2 cellular contexts compared by ENCODE assay signal in the genomic region with DNA sequence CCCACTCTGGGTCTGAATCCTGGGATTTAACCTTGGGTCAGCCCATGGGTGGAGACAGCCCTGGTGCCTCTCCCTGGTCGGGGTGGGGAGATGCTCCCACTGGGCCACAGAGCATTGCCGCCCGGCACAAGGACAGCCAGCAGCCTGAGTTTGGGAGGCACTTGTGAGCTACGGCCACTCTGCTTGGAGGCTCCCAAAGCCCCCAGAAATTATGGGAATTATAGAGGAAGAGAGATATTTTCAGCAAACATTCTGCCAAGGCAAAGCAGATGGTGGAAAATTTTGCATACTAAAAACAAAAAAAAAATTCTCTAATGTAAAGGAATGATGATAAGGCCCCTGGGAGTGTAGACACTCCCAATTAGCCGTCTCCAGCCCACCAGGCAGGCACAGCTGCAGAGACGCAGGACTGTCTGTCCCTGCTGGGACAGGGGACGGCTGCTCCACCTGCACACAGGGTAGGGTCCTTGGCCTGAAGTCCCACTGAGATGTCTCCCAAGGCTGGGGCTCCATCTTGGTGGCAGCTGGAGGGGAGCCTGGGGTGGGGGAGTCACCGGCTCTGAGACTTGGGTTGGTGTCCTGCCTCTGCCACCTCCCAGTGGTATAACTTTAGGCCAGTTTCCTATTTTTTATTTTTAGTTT.
TF ChIP-seq lines count a peak whose summit lies in the region.

No MANE protein-coding gene starts in this region.

TF ChIP-seq in GM23338, 12 proteins besides CTCF, POLR2A, EP300 and RAD21:
- TF ChIP-seq CREB1 (CRISPR knock-in tag; IDR thresholded peaks at IDR 0.05; ENCODE audit: low read depth): no peak
- TF ChIP-seq ZNF331 (CRISPR knock-in tag; IDR thresholded peaks at IDR 0.05; ENCODE audit: low read depth): no peak
- TF ChIP-seq REST (IDR thresholded peaks at IDR 0.05; ENCODE audit: unreplicated experiment): no peak
- no peak for TF ChIP-seq POLR2AphosphoS5 (IDR thresholded peaks at IDR 0.05; ENCODE audit: low read depth)
- no peak for TF ChIP-seq EZH2phosphoT487 (IDR thresholded peaks at IDR 0.05; ENCODE audit: unreplicated experiment)
- no peak for TF ChIP-seq EZH2 (IDR thresholded peaks at IDR 0.05; ENCODE audit: low read depth, unreplicated experiment)
- no peak for TF ChIP-seq STAT1 (IDR thresholded peaks at IDR 0.05; ENCODE audit: unreplicated experiment)
- no peak for TF ChIP-seq JUNB (IDR thresholded peaks at IDR 0.05; ENCODE audit: unreplicated experiment)

TF ChIP-seq in H1, 55 proteins besides CTCF, POLR2A, EP300 and RAD21:
- TF ChIP-seq SIN3A (conservative IDR thresholded peaks at IDR 0.05 in 1 of 2, IDR thresholded peaks at IDR 0.05 in 1 of 2; ENCODE audit: low read depth in 1 of 2, low read length in 2 of 2) (no peak), SP4 (IDR thresholded peaks at IDR 0.05; ENCODE audit: low read length) (no peak), ASH2L (IDR thresholded peaks at IDR 0.05; ENCODE audit: low read length) (no peak), KDM1A (IDR thresholded peaks at IDR 0.05; ENCODE audit: borderline replicate concordance, low read length) (no peak), EZH2 (IDR thresholded peaks at IDR 0.05; ENCODE audit: low read depth, low read length, severe bottlenecking) (no peak), BACH1 (IDR thresholded peaks at IDR 0.05; ENCODE audit: low read length) (no peak), SIX5 (IDR thresholded peaks at IDR 0.05; ENCODE audit: low read depth, low read length) (no peak), TCF12 (IDR thresholded peaks at IDR 0.05; ENCODE audit: low read depth, low read length) (no peak), CBX5 (IDR thresholded peaks at IDR 0.05; ENCODE audit: low read depth, low read length) (no peak)
- TF ChIP-seq, protein P1, sequence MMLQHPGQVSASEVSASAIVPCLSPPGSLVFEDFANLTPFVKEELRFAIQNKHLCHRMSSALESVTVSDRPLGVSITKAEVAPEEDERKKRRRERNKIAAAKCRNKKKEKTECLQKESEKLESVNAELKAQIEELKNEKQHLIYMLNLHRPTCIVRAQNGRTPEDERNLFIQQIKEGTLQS (IDR thresholded peaks at IDR 0.05; ENCODE audit: insufficient read depth, low read depth, low read length): no peak
